Comparison of ENCODE assay signal across 8 cellular contexts in the genomic region with DNA sequence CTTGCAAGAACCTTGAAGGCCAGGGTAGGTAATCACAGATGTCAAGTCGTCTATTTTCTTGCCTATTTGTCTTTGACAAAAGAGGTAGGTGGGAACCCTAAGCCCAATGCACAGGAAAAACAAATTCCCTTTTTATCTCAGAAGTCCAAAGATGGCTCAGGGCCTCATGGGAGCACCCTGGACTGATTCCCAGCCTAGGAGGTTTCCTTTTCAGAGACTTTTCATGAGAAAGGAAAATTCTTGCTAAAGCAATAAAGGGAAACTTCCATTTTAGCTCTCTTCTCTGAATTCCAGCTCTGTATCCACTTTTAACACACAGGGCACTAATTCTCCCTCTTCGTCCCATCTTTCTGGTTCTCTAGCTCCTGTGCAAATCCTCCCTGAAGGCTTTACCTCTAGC. TPM values are rescaled to one million over a fixed set of nuclear protein-coding genes. Genes with fewer than 3 reads are reported as not detected.
DNase-seq lines count a peak whose midpoint lies in the region; ATAC-seq lines count a peak whose summit lies in the region.

No MANE protein-coding gene starts in this region.

- DNase-seq in astrocyte of the hippocampus (ENCODE audit: low read depth, low spot score) (peak; percentile 37), immature natural killer cell (no peak), SIG-M5 (lab: John Stamatoyannopoulos, UW) (no peak), AML-193 (lab: John Stamatoyannopoulos, UW) (no peak), KG1 (lab: John Stamatoyannopoulos, UW) (no peak), left lobe of liver (ENCODE audit: low spot score) (no peak)
- DNase-seq in stimulated activated naive CD8-positive, alpha-beta T cell treated with anti-CD3 and anti-CD28 coated beads, Interleukin-15, amount 100 ng/mL, for 72 hours, result no peak

- H3K27ac Mint-ChIP-seq in IgD-negative memory B cell (peak overlapping the region; percentile 36 to 99 (median 92)), immature natural killer cell (peak overlapping the region; percentile 93 to 98 (median 96))
- no peak overlapping the region for H3K27ac Mint-ChIP-seq in stimulated activated naive CD8-positive, alpha-beta T cell treated with anti-CD3 and anti-CD28 coated beads, Interleukin-15, amount 100 ng/mL, for 72 hours

- H3K9me3 Mint-ChIP-seq in IgD-negative memory B cell, result no peaks in the 10 kb centered on the region
- H3K9me3 Mint-ChIP-seq in immature natural killer cell, result no peaks in the 10 kb centered on the region
- H3K9me3 Mint-ChIP-seq in stimulated activated naive CD8-positive, alpha-beta T cell treated with anti-CD3 and anti-CD28 coated beads, Interleukin-15, amount 100 ng/mL, for 72 hours, result no peaks in the 10 kb centered on the region

- H3K4me3 Mint-ChIP-seq in IgD-negative memory B cell (peak overlapping the region in 3 of 4 donors; percentile 95 to 98 (median 97)), immature natural killer cell (peak overlapping the region; percentile 97 to 99 (median 98))
- H3K4me3 Mint-ChIP-seq in stimulated activated naive CD8-positive, alpha-beta T cell treated with anti-CD3 and anti-CD28 coated beads, Interleukin-15, amount 100 ng/mL, for 72 hours, result peak overlapping the region; percentile 90 to 95

- H3K27me3 Mint-ChIP-seq in IgD-negative memory B cell (no peaks in the 10 kb centered on the region), immature natural killer cell (ENCODE audit: low read depth in 3 of 3) (peaks cover 0 to 9% (median 8%) of the 10 kb centered on the region in 3 donors)
- no peaks in the 10 kb centered on the region for H3K27me3 Mint-ChIP-seq in stimulated activated naive CD8-positive, alpha-beta T cell treated with anti-CD3 and anti-CD28 coated beads, Interleukin-15, amount 100 ng/mL, for 72 hours

- H3K4me1 Mint-ChIP-seq in IgD-negative memory B cell (peaks cover 9 to 22% (median 15%) of the 10 kb centered on the region in 3 donors), immature natural killer cell (peaks cover 46 to 66% of the 10 kb centered on the region in 2 donors)
- H3K4me1 Mint-ChIP-seq in stimulated activated naive CD8-positive, alpha-beta T cell treated with anti-CD3 and anti-CD28 coated beads, Interleukin-15, amount 100 ng/mL, for 72 hours, result peaks cover 34% of the 10 kb centered on the region

- no peak for ATAC-seq in stimulated activated naive CD8-positive, alpha-beta T cell treated with anti-CD3 and anti-CD28 coated beads, Interleukin-15, amount 100 ng/mL, for 72 hours
- ATAC-seq in left lobe of liver, result no peak

- H3K36me3 Mint-ChIP-seq in IgD-negative memory B cell, result peaks cover 10% of the 10 kb centered on the region
- H3K36me3 Mint-ChIP-seq in immature natural killer cell, result peaks cover 22 to 30% (median 29%) of the 10 kb centered on the region in 3 donors

RNA-seq across cellular contexts. Expression of a gene that starts 1.2 kb away (rescaled TPM):
- polyA plus RNA-seq in IgD-negative memory B cell (11.1 TPM), immature natural killer cell (10 to 100 TPM in 2 of 3 donors, 1 to 10 TPM in 1; 9.4 to 26.3 (median 14.5) TPM)
- 7.8 TPM for total RNA-seq in left lobe of liver

Comparison
In these comparisons a context has a peak if more than half of its experiments do, and no peak if none do; other contexts are left out.
1. H3K27ac Mint-ChIP-seq: peak in IgD-negative memory B cell (3 of 3) and immature natural killer cell (6 of 6); none in stimulated activated naive CD8-positive, alpha-beta T cell treated with anti-CD3 and anti-CD28 coated beads, Interleukin-15, amount 100 ng/mL, for 72 hours (0 of 2).
2. Peak in every context shown above with its lines, with median percentiles within 50 percentile points of each other: H3K4me3 Mint-ChIP-seq.